8 cellular contexts compared by ENCODE assay signal in the genomic region with DNA sequence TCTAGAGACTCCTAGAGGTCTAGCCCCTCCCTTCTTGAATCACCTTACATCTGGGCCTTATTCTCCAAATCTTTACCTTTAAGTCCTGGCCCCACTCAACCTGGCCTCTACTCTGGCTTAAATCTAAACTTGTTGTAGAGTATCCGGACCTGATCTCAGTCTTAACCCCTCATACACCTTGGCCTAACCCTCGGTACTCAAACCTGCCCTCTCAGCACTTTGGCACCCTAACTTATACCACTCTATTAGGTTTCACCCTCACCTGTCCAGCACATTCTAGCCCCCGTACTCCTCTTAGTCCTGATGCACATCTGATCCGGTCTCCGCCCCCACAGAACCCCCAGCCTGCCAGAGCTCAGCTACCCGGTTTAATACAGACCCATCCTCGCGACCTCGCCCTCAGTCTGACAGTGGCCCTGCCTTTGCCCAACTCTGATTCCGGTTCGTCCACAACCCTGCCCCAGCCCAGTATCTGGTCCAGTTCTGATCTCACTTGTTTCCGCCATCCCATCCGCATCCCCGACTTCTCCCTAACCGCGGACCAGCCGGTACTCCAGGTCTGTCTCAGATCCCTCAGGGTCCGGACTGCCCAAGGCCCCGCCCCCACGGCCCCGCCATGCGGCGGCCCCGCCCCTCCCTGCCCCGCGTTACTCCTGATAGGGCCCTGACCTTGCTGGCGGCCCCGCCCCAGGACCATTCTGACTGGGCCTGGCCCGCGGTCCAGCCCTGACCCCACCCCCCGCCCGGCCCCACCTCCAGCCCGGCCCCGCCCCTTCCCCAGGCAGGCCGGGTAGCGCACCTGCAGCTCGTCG. TPM values are rescaled to one million over a fixed set of nuclear protein-coding genes. Genes with fewer than 3 reads are reported as not detected.
DNase-seq lines count a peak whose midpoint lies in the region; ATAC-seq and TF ChIP-seq lines count a peak whose summit lies in the region.

No MANE protein-coding gene starts in this region.

- H3K27me3 ChIP-seq in H9 (ENCODE audit: insufficient read depth, low read length) (no peaks in the 10 kb centered on the region), neural progenitor cell (peaks cover 17% of the 10 kb centered on the region)

- H3K79me1 ChIP-seq in H9 (ENCODE audit: insufficient read depth, low read depth, low read length, poor library complexity, severe bottlenecking): no peaks in the 10 kb centered on the region

- H2BK120ac ChIP-seq in H9 (ENCODE audit: low read depth, low read length, poor library complexity, severe bottlenecking): no peak overlapping the region

- peaks cover 13% of the 10 kb centered on the region for H3K23me2 ChIP-seq in H9 (ENCODE audit: insufficient read length, low read depth, low read length, poor library complexity, severe bottlenecking)

- no peaks in the 10 kb centered on the region for H3K9me3 Mint-ChIP-seq in H9
- no peaks in the 10 kb centered on the region for H3K9me3 Mint-ChIP-seq in neural progenitor cell
- H3K9me3 Mint-ChIP-seq in stimulated activated naive CD8-positive, alpha-beta T cell treated with anti-CD3 and anti-CD28 coated beads, Interleukin-15, amount 100 ng/mL, for 72 hours: no peaks in the 10 kb centered on the region

- H3K4me3 Mint-ChIP-seq in H9 (peak overlapping the region; percentile 69 to 93), neural progenitor cell (peak overlapping the region; percentile 94)
- H3K4me3 Mint-ChIP-seq in stimulated activated naive CD8-positive, alpha-beta T cell treated with anti-CD3 and anti-CD28 coated beads, Interleukin-15, amount 100 ng/mL, for 72 hours: peak overlapping the region; percentile 89 to 92

- H3K9me3 ChIP-seq in H9 (ENCODE audit: control insufficient read depth, low read depth, low read length) (no peaks in the 10 kb centered on the region), neural progenitor cell (ENCODE audit: low read depth) (no peaks in the 10 kb centered on the region)

- peak overlapping the region; percentile 76 for H3K4me3 ChIP-seq in neural progenitor cell

- DNase-seq in DMS114 treated with DMSO at 0.1 percent for 48 hours (lab: John Stamatoyannopoulos, UW; ENCODE audit: unreplicated experiment) (peak; percentile 67), H9 (peak; percentile 97), MV-4-11 (lab: John Stamatoyannopoulos, UW) (peak; percentile 72), SK-N-DZ (ENCODE audit: low spot score) (peak; percentile 81), foreskin melanocyte (peak; percentile 70), neural progenitor cell (ENCODE audit: low spot score) (peak; percentile 97)
- peak; percentile 82 for DNase-seq in activated naive CD4-positive, alpha-beta T cell treated with Interleukin-2 at 50 U/mL for 16 hours
- DNase-seq in stimulated activated naive CD8-positive, alpha-beta T cell treated with anti-CD3 and anti-CD28 coated beads, Interleukin-15, amount 100 ng/mL, for 72 hours: peak; percentile 73 to 81

- no peak overlapping the region for H2BK12ac ChIP-seq in H9 (ENCODE audit: insufficient read length, low read depth, low read length)

- TF ChIP-seq CTCF in H9 (conservative IDR thresholded peaks at IDR 0.05) (no peak), neural progenitor cell (IDR thresholded peaks at IDR 0.05) (no peak)

- no peak overlapping the region for H4K8ac ChIP-seq in H9 (replicated peaks; ENCODE audit: insufficient read length, low read depth, low read length)

- H3K4me1 ChIP-seq in H9 (ENCODE audit: insufficient read depth, low read length) (peaks cover 6% of the 10 kb centered on the region; the same call in 1 of the 2 replicates), neural progenitor cell (peaks cover 9% of the 10 kb centered on the region)

- no peak overlapping the region for H3K14ac ChIP-seq in H9 (ENCODE audit: insufficient read depth, low read length)

- H4K20me1 ChIP-seq in H9 (ENCODE audit: control insufficient read depth, insufficient read depth, insufficient read length): no peaks in the 10 kb centered on the region
- H4K20me1 ChIP-seq in neural progenitor cell (ENCODE audit: low read depth): peaks cover 6% of the 10 kb centered on the region

- H3K18ac ChIP-seq in H9 (ENCODE audit: insufficient read length, low read depth, low read length): no peak overlapping the region

- no peak overlapping the region for H3K23ac ChIP-seq in H9 (ENCODE audit: insufficient read length, low read depth, low read length)

- H3K36me3 Mint-ChIP-seq in H9 (ENCODE audit: insufficient read depth in 1 of 3, low read depth in 3 of 3): no peaks in the 10 kb centered on the region; a peak in 2 of 7 replicates
- H3K36me3 Mint-ChIP-seq in neural progenitor cell: no peaks in the 10 kb centered on the region

- H4K91ac ChIP-seq in H9 (ENCODE audit: insufficient read length, low read depth, low read length): no peak overlapping the region

- H3F3A ChIP-seq in neural progenitor cell (ENCODE audit: low read depth): peaks cover 7% of the 10 kb centered on the region

- H3K4me2 ChIP-seq in H9 (ENCODE audit: insufficient read depth, insufficient read length, low read length) (peak overlapping the region; percentile 71), neural progenitor cell (peak overlapping the region; percentile 88)

- H3K27ac Mint-ChIP-seq in H9: peak overlapping the region in 2 of 3 experiments; percentile 62 to 73; a peak in 2 of 7 replicates
- no peak overlapping the region for H3K27ac Mint-ChIP-seq in neural progenitor cell
- no peak overlapping the region for H3K27ac Mint-ChIP-seq in stimulated activated naive CD8-positive, alpha-beta T cell treated with anti-CD3 and anti-CD28 coated beads, Interleukin-15, amount 100 ng/mL, for 72 hours

- no peak overlapping the region for H3K4ac ChIP-seq in H9 (ENCODE audit: low read depth, low read length)

- H3K79me2 ChIP-seq in H9 (ENCODE audit: insufficient read depth, low read length): no peaks in the 10 kb centered on the region
- no peaks in the 10 kb centered on the region for H3K79me2 ChIP-seq in neural progenitor cell (ENCODE audit: low read depth)

- no peak overlapping the region for H3K27ac ChIP-seq in H9 (ENCODE audit: insufficient read length, low read depth, low read length)
- no peak overlapping the region for H3K27ac ChIP-seq in neural progenitor cell

- H2BK15ac ChIP-seq in H9 (ENCODE audit: low read depth, low read length): no peak overlapping the region

- peaks cover 22% of the 10 kb centered on the region for H3K27me3 Mint-ChIP-seq in H9 (ENCODE audit: low read depth)
- peaks cover 8% of the 10 kb centered on the region for H3K27me3 Mint-ChIP-seq in neural progenitor cell (ENCODE audit: insufficient read depth, low read depth)
- H3K27me3 Mint-ChIP-seq in stimulated activated naive CD8-positive, alpha-beta T cell treated with anti-CD3 and anti-CD28 coated beads, Interleukin-15, amount 100 ng/mL, for 72 hours: peaks cover 33% of the 10 kb centered on the region

- H2AFZ ChIP-seq in H9 (ENCODE audit: low read length): no peak overlapping the region
- H2AFZ ChIP-seq in neural progenitor cell (replicated peaks): no peak overlapping the region

- H4K5ac ChIP-seq in H9 (ENCODE audit: insufficient read length, low read depth, low read length): no peak overlapping the region

- H3K9ac ChIP-seq in H9 (ENCODE audit: extremely low read depth, insufficient read length, low read length): no peak overlapping the region
- no peak overlapping the region for H3K9ac ChIP-seq in neural progenitor cell

- H2BK20ac ChIP-seq in H9 (ENCODE audit: low read depth, low read length, poor library complexity, severe bottlenecking): no peak overlapping the region

- no CpG with 5 or more reads among the region's 38 CpGs for WGBS in H9 (ENCODE audit: extremely low coverage, insufficient read length, low lambda C conversion rate)

- H3K4me1 Mint-ChIP-seq in H9 (peaks cover 24 to 26% of the 10 kb centered on the region in 2 experiments), neural progenitor cell (peaks cover 30% of the 10 kb centered on the region)
- H3K4me1 Mint-ChIP-seq in stimulated activated naive CD8-positive, alpha-beta T cell treated with anti-CD3 and anti-CD28 coated beads, Interleukin-15, amount 100 ng/mL, for 72 hours: peaks cover 28% of the 10 kb centered on the region

- H2AK5ac ChIP-seq in H9 (ENCODE audit: insufficient read length, low read length): no peak overlapping the region

- no peaks in the 10 kb centered on the region for H3K36me3 ChIP-seq in neural progenitor cell

- H3K56ac ChIP-seq in H9 (ENCODE audit: insufficient read length, low read depth, low read length): no peak overlapping the region

- H2BK5ac ChIP-seq in H9 (ENCODE audit: insufficient read length, low read length): no peak overlapping the region

- H3T11ph ChIP-seq in H9 (ENCODE audit: low read length): no peak overlapping the region

- ATAC-seq in stimulated activated naive CD8-positive, alpha-beta T cell treated with anti-CD3 and anti-CD28 coated beads, Interleukin-15, amount 100 ng/mL, for 72 hours: peak; percentile 94

RNA-seq across cellular contexts. Expression of gene TRIM62, which starts 1.4 kb away (rescaled TPM):
- 6.9 and 7.3 TPM in 2 replicates for total RNA-seq in H9 (2021)
- polyA plus RNA-seq in SK-N-DZ (2014; cell fraction: cytosol; rRNA removed): 2.8 and 3.5 TPM in 2 replicates
- 1.1 and 1.8 TPM in 2 replicates for polyA plus RNA-seq in SK-N-DZ (2014; cell fraction: nucleus; rRNA removed)
- 1.4 and 5.0 TPM in 2 replicates for total RNA-seq in neural progenitor cell (ENCODE audit: low replicate concordance)

Comparison
In these comparisons a context has a peak if more than half of its experiments do, and no peak if none do; other contexts are left out.
1. H3K27ac Mint-ChIP-seq: peak in H9 (2 of 3); none in neural progenitor cell (single experiment) and stimulated activated naive CD8-positive, alpha-beta T cell treated with anti-CD3 and anti-CD28 coated beads, Interleukin-15, amount 100 ng/mL, for 72 hours (0 of 2).
2. Peak in every context shown above with its lines, with median percentiles within 50 percentile points of each other: DNase-seq and H3K4me3 Mint-ChIP-seq.